1 cellular context compared by ENCODE assay signal in genomic region chr20:3547906-3548305, GRCh38.
TF ChIP-seq lines count a peak whose summit lies in the region.

No MANE protein-coding gene starts in this region.

TF ChIP-seq in WTC11, 78 proteins besides CTCF, POLR2A, EP300 and RAD21 (continued from another document):
- TF ChIP-seq ZNF532 (CRISPR knock-in tag; IDR thresholded peaks at IDR 0.05; ENCODE audit: borderline replicate concordance), result no peak
